In genomic region chr9:16543691-16544090, GRCh38 we compare ENCODE assay signal across 20 cellular contexts.
DNase-seq lines count a peak whose midpoint lies in the region; ATAC-seq and TF ChIP-seq lines count a peak whose summit lies in the region.
"Had no signal": no experiment of that assay in that cellular context is flagged by ENCODE, and none has a peak within 500 bp of the region (broad histone marks: within the 10 kb centered on the region; RNA-seq: fewer than 3 reads in every experiment).

No MANE protein-coding gene starts in this region.

- TF ChIP-seq CTCF in IMR-90 (conservative IDR thresholded peaks at IDR 0.05; ENCODE audit: low read depth, low read length) (no peak), neural progenitor cell (IDR thresholded peaks at IDR 0.05) (no peak), GM20000 (IDR thresholded peaks at IDR 0.05; ENCODE audit: extremely low read depth, missing control alignments) (no peak)

- POLR2A ChIA-PET in IMR-90 (lab: Charles Lee; ENCODE audit: unreplicated experiment) = no interaction called here

- BruUV-seq in IMR-90 (replicated peaks; lab: Mats Ljungman, UMichigan) = no TSS peak

- no peak overlapping the region; the same call in 1 of the 2 replicates for H3K4me2 ChIP-seq in IMR-90 (ENCODE audit: low read depth, low read length)
- H3K4me2 ChIP-seq in neural progenitor cell = no peak overlapping the region
- H3K4me2 ChIP-seq: KMS-11 had no signal

- no peak overlapping the region for H2AK9ac ChIP-seq in IMR-90 (replicated peaks; ENCODE audit: low read depth, low read length, poor library complexity)

- no peaks in the 10 kb centered on the region for H3K36me3 Mint-ChIP-seq in neural progenitor cell
- no peaks in the 10 kb centered on the region for H3K36me3 Mint-ChIP-seq in natural killer cell treated with Interleukin-12 subunit alpha and Interleukin-12 subunit beta and Interleukin-15 and Interleukin-18, amount 100 ng/mL, for 72 hours
- H3K36me3 Mint-ChIP-seq: CD4-positive, CD25-positive, alpha-beta regulatory T cell had no signal

- no peak overlapping the region for H3K4me3 ChIP-seq in IMR-90 (ENCODE audit: insufficient read depth, low read depth, low read length)
- no peak overlapping the region for H3K4me3 ChIP-seq in neural progenitor cell
- H3K4me3 ChIP-seq: SJSA1 had no signal

- no peak overlapping the region for H4K8ac ChIP-seq in IMR-90 (ENCODE audit: low read depth in 2 of 2, low read length in 2 of 2)

- H4K91ac ChIP-seq in IMR-90 (ENCODE audit: insufficient read depth, low read depth, low read length) = no peak overlapping the region

- no peaks in the 10 kb centered on the region for H3K79me2 ChIP-seq in neural progenitor cell (ENCODE audit: low read depth)

- H3K27ac Mint-ChIP-seq in neural progenitor cell = no peak overlapping the region
- no peak overlapping the region for H3K27ac Mint-ChIP-seq in natural killer cell treated with Interleukin-12 subunit alpha and Interleukin-12 subunit beta and Interleukin-15 and Interleukin-18, amount 100 ng/mL, for 72 hours
- H3K27ac Mint-ChIP-seq: CD4-positive, CD25-positive, alpha-beta regulatory T cell; IgD-negative memory B cell had no signal

- no peak overlapping the region for H3K27ac ChIP-seq in IMR-90 (ENCODE audit: insufficient read depth, low read length)
- H3K27ac ChIP-seq in neural progenitor cell = no peak overlapping the region
- H3K27ac ChIP-seq: KMS-11, SJSA1 had no signal

- H3K18ac ChIP-seq in IMR-90 (ENCODE audit: low read depth, low read length) = no peak overlapping the region

- H2BK5ac ChIP-seq in IMR-90 (ENCODE audit: low read depth, low read length, poor library complexity, severe bottlenecking) = no peak overlapping the region

- H3K4me1 Mint-ChIP-seq in neural progenitor cell = peaks cover 19% of the 10 kb centered on the region
- H3K4me1 Mint-ChIP-seq in natural killer cell treated with Interleukin-12 subunit alpha and Interleukin-12 subunit beta and Interleukin-15 and Interleukin-18, amount 100 ng/mL, for 72 hours (ENCODE audit: low read depth in 2 of 2) = peaks cover 18 to 30% of the 10 kb centered on the region in 2 donors
- H3K4me1 Mint-ChIP-seq: CD4-positive, CD25-positive, alpha-beta regulatory T cell; IgD-negative memory B cell had no signal

- peak; percentile 41 for DNase-seq in IMR-90
- peak; percentile 61 for DNase-seq in NCI-H446 treated with DMSO at 0.1 percent for 48 hours (lab: John Stamatoyannopoulos, UW)
- peak; percentile 28 for DNase-seq in fibroblast of peridontal ligament (ENCODE audit: extremely low read depth)
- DNase-seq in neural progenitor cell (ENCODE audit: low spot score) = no peak
- DNase-seq in GM20000 (ENCODE audit: low spot score) = no peak
- DNase-seq in natural killer cell treated with Interleukin-12 subunit alpha and Interleukin-12 subunit beta and Interleukin-15 and Interleukin-18, amount 100 ng/mL, for 72 hours (ENCODE audit: low spot score) = no peak
- DNase-seq: CD4-positive, CD25-positive, alpha-beta regulatory T cell; HCEC 1CT; NCI-H1105 treated with DMSO at 0.1 percent for 48 hours; NCI-H146; NCI-H1930; NCI-H2107; NCI-H524 treated with DMSO at 0.1 percent for 48 hours; NCI-H82; Right ventricle myocardium superior; RPMI8226 had no signal

- H3K79me1 ChIP-seq in IMR-90 (ENCODE audit: low read depth in 1 of 2, low read length in 2 of 2) = peaks cover 18 to 34% of the 10 kb centered on the region in 2 experiments

- no peak overlapping the region for H2BK20ac ChIP-seq in IMR-90 (ENCODE audit: low read depth, low read length)

- H3K14ac ChIP-seq in IMR-90 (replicated peaks; ENCODE audit: low read depth, low read length) = no peak overlapping the region

- H3F3A ChIP-seq in neural progenitor cell (ENCODE audit: low read depth) = no peaks in the 10 kb centered on the region

- ATAC-seq in IMR-90 (ENCODE audit: low read depth) (no peak; the same call in 1 of the 2 replicates), HG03354 (IDR thresholded peaks at IDR 0.05; ENCODE audit: poor library complexity, severe bottlenecking, unreplicated experiment) (no peak)
- ATAC-seq in natural killer cell treated with Interleukin-12 subunit alpha and Interleukin-12 subunit beta and Interleukin-15 and Interleukin-18, amount 100 ng/mL, for 72 hours = no peak

- no peaks in the 10 kb centered on the region for H3K9me3 Mint-ChIP-seq in neural progenitor cell
- no peaks in the 10 kb centered on the region for H3K9me3 Mint-ChIP-seq in natural killer cell treated with Interleukin-12 subunit alpha and Interleukin-12 subunit beta and Interleukin-15 and Interleukin-18, amount 100 ng/mL, for 72 hours

- H3K27me3 ChIP-seq in IMR-90 (ENCODE audit: control insufficient read depth, insufficient read depth, low read length) (no peaks in the 10 kb centered on the region), neural progenitor cell (no peaks in the 10 kb centered on the region)
- H3K27me3 ChIP-seq: SJSA1 had no signal

- H3K4ac ChIP-seq in IMR-90 (ENCODE audit: low read depth, low read length) = no peak overlapping the region

- no peak overlapping the region for H3K9ac ChIP-seq in IMR-90 (ENCODE audit: low read depth, low read length)
- H3K9ac ChIP-seq in neural progenitor cell = no peak overlapping the region
- H3K9ac ChIP-seq: KMS-11 had no signal

- no peak for TF ChIP-seq POLR2A in IMR-90 (IDR thresholded peaks at IDR 0.05; ENCODE audit: low read depth, low read length)

- H2BK15ac ChIP-seq in IMR-90 (ENCODE audit: low read depth, low read length) = no peak overlapping the region

- H2BK120ac ChIP-seq in IMR-90 (ENCODE audit: low read depth, low read length) = no peak overlapping the region

- H3K9me3 ChIP-seq in IMR-90 (ENCODE audit: control insufficient read depth, insufficient read depth, low read length) (no peaks in the 10 kb centered on the region), neural progenitor cell (ENCODE audit: low read depth) (no peaks in the 10 kb centered on the region)
- H3K9me3 ChIP-seq: SJSA1 had no signal

- H2AK5ac ChIP-seq in IMR-90 (ENCODE audit: low read depth, low read length) = no peak overlapping the region

- no peak overlapping the region for H3K56ac ChIP-seq in IMR-90 (ENCODE audit: extremely low read depth, insufficient read depth, low read length)

- dilution Hi-C loops in IMR-90 (cut with HindIII; ENCODE audit: low sequenced_read_pairs, unreplicated experiment) = no loop called here

- no peak overlapping the region for H3K4me3 Mint-ChIP-seq in neural progenitor cell
- no peak overlapping the region for H3K4me3 Mint-ChIP-seq in natural killer cell treated with Interleukin-12 subunit alpha and Interleukin-12 subunit beta and Interleukin-15 and Interleukin-18, amount 100 ng/mL, for 72 hours
- H3K4me3 Mint-ChIP-seq: CD4-positive, CD25-positive, alpha-beta regulatory T cell; IgD-negative memory B cell had no signal

- H3K4me1 ChIP-seq in IMR-90 (ENCODE audit: control insufficient read depth, insufficient read depth, low read length) (peaks cover 6% of the 10 kb centered on the region), neural progenitor cell (peaks cover 21% of the 10 kb centered on the region)

- H2AFZ ChIP-seq in IMR-90 (replicated peaks; ENCODE audit: low read length, poor library complexity) (no peak overlapping the region), neural progenitor cell (replicated peaks) (peak overlapping the region; percentile 18)

- no CpG with 5 or more reads among the region's 3 CpGs for WGBS in IMR-90 (ENCODE audit: extremely low coverage in 2 of 2, insufficient read length in 1 of 2), 2 experiments

- TF ChIP-seq RAD21 in IMR-90 (IDR thresholded peaks at IDR 0.05; ENCODE audit: low read length) = no peak

- in situ Hi-C loops in IMR-90 (cut with MboI; ENCODE audit: low sequenced_read_pairs) = no loop called here

- intact Hi-C loops in IMR-90 (cut with micrococcal nuclease) = loop anchor here (2.0 kb wide), 1 partner anchor 15 kb away; no protein-coding TSS in a partner anchor

- H3K36me3 ChIP-seq in IMR-90 (ENCODE audit: control insufficient read depth, insufficient read depth, low read length) (peaks cover 5% of the 10 kb centered on the region; the same call in 1 of the 2 replicates), neural progenitor cell (no peaks in the 10 kb centered on the region)
- H3K36me3 ChIP-seq: SJSA1 had no signal

- H4K20me1 ChIP-seq in IMR-90 (ENCODE audit: insufficient read depth, low read length) = 0 out of 2 replicates have a peak, but pooled peaks cover 4% of the 10 kb centered on the region
- H4K20me1 ChIP-seq in neural progenitor cell (ENCODE audit: low read depth) = no peaks in the 10 kb centered on the region

- H3K23ac ChIP-seq in IMR-90 (ENCODE audit: low read depth, low read length) = no peak overlapping the region

- H4K5ac ChIP-seq in IMR-90 (ENCODE audit: low read depth, low read length) = no peak overlapping the region

- no peaks in the 10 kb centered on the region for H3K27me3 Mint-ChIP-seq in neural progenitor cell (ENCODE audit: insufficient read depth, low read depth)
- no peaks in the 10 kb centered on the region for H3K27me3 Mint-ChIP-seq in natural killer cell treated with Interleukin-12 subunit alpha and Interleukin-12 subunit beta and Interleukin-15 and Interleukin-18, amount 100 ng/mL, for 72 hours
- H3K27me3 Mint-ChIP-seq: CD4-positive, CD25-positive, alpha-beta regulatory T cell; IgD-negative memory B cell had no signal

- CTCF ChIA-PET in IMR-90 (lab: Yijun Ruan, JAX) = no interaction called here

- peaks cover 3% of the 10 kb centered on the region for H3K9me1 ChIP-seq in IMR-90 (ENCODE audit: insufficient read depth, low read length)

TF ChIP-seq in IMR-90, 13 proteins besides CTCF, POLR2A, EP300 and RAD21 (continues in another document):
- no peak for TF ChIP-seq CEBPB (IDR thresholded peaks at IDR 0.05; ENCODE audit: low read depth, low read length)
- no peak for TF ChIP-seq MXI1 (IDR thresholded peaks at IDR 0.05; ENCODE audit: borderline replicate concordance, low read depth, low read length)
- no peak for TF ChIP-seq RFX5 (IDR thresholded peaks at IDR 0.05; ENCODE audit: low read depth, low read length)
- no peak for TF ChIP-seq FOS (IDR thresholded peaks at IDR 0.05; ENCODE audit: low read depth, low read length)
- no peak for TF ChIP-seq NFE2L2 (IDR thresholded peaks at IDR 0.05; ENCODE audit: low read depth, low read length)
- no peak for TF ChIP-seq RCOR1 (IDR thresholded peaks at IDR 0.05; ENCODE audit: insufficient replicate concordance, low read length)
- no peak for TF ChIP-seq BHLHE40 (IDR thresholded peaks at IDR 0.05; ENCODE audit: low read depth, low read length)
- no peak for TF ChIP-seq CHD1 (IDR thresholded peaks at IDR 0.05; ENCODE audit: low read depth, low read length)
- TF ChIP-seq USF2 (IDR thresholded peaks at IDR 0.05; ENCODE audit: low read depth, low read length) = no peak
- TF ChIP-seq MAZ (IDR thresholded peaks at IDR 0.05; ENCODE audit: borderline replicate concordance, low read depth, low read length) = no peak
- TF ChIP-seq SMC3 (IDR thresholded peaks at IDR 0.05; ENCODE audit: low read depth, low read length) = no peak

Comparison
In these comparisons a context has a peak if more than half of its experiments do, and no peak if none do; other contexts are left out.
1. DNase-seq: peak in IMR-90 (single experiment), NCI-H446 treated with DMSO at 0.1 percent for 48 hours (single experiment) and fibroblast of peridontal ligament (single experiment); none in neural progenitor cell (single experiment), GM20000 (single experiment) and natural killer cell treated with Interleukin-12 subunit alpha and Interleukin-12 subunit beta and Interleukin-15 and Interleukin-18, amount 100 ng/mL, for 72 hours (single experiment).